Comparison of ENCODE assay signal across 26 cellular contexts in the genomic region with DNA sequence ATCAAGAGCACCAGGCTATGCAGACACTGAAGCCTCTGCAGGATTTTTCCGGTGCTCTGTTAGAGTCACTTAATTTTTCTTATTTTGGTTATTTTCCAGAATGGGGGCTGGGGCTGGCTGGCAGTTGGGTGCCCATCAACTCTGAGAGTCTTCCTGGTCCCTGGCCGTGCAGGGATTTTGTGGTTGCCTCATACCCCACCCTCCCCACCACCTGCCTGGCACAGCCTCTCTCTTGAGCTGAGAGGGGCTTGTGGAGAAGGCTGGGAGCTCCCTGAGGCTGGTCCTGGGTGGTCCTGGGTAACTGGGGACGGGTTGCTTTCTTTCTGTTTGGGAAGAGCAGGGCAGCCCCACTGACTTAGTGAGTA. TPM values are rescaled to one million over a fixed set of nuclear protein-coding genes. Genes with fewer than 3 reads are reported as not detected.
"Had no signal": no experiment of that assay in that cellular context is flagged by ENCODE, and none has a peak within 500 bp of the region (broad histone marks: within the 10 kb centered on the region; RNA-seq: fewer than 3 reads in every experiment).

No MANE protein-coding gene starts in this region.

- H3K27me3 Mint-ChIP-seq: activated naive CD8-positive, alpha-beta T cell had no signal

- H3K4me1 Mint-ChIP-seq: central memory CD8-positive, alpha-beta T cell had no signal

- H3K27ac ChIP-seq: adrenal gland, ascending aorta, colonic mucosa, esophagus squamous epithelium, gastrocnemius medialis, heart left ventricle, stomach, suprapubic skin, tibial nerve, uterus had no signal

- DNase-seq: activated CD4-positive, alpha-beta memory T cell treated with anti-CD3 and anti-CD28 coated beads for 36 hours; activated CD4-positive, alpha-beta T cell treated with anti-CD3 and anti-CD28 coated beads for 4 hours; adrenal gland; colonic mucosa; esophagus squamous epithelium; naive thymus-derived CD4-positive, alpha-beta T cell; stimulated activated CD4-positive, alpha-beta T cell treated with anti-CD3 and anti-CD28 coated beads, Interleukin-15, amount 100 ng/mL, for 24 hours; stomach had no signal

- H3K36me3 ChIP-seq: adrenal gland, ascending aorta, colonic mucosa, esophagus squamous epithelium, gastrocnemius medialis, heart left ventricle, stomach, suprapubic skin, tibial nerve, uterus had no signal

- H3K27me3 ChIP-seq: adrenal gland, ascending aorta, colonic mucosa, uterus had no signal

- H3K9me3 ChIP-seq: adrenal gland, ascending aorta, colonic mucosa, esophagus squamous epithelium, gastrocnemius medialis, heart left ventricle, stomach, suprapubic skin, tibial nerve, uterus had no signal

- H3K4me3 ChIP-seq: adrenal gland, ascending aorta, colonic mucosa, esophagus squamous epithelium, gastrocnemius medialis, heart left ventricle, lung, smooth muscle cell, stomach, suprapubic skin, tibial nerve, uterus had no signal

- H3K36me3 Mint-ChIP-seq: activated CD4-positive, alpha-beta memory T cell treated with anti-CD3 and anti-CD28 coated beads for 36 hours; activated naive CD8-positive, alpha-beta T cell; naive thymus-derived CD4-positive, alpha-beta T cell; stimulated activated memory B cell treated with anti-CD40 and anti-IgM and Interleukin-4, amounts not matched to agents 10 μg/mL and 1 μg/mL and 100 μg/mL, for 72 hours; T-cell had no signal

- H3K9me3 Mint-ChIP-seq: activated CD4-positive, alpha-beta memory T cell treated with anti-CD3 and anti-CD28 coated beads for 36 hours; activated T-helper 1 cell treated with anti-CD3 and anti-CD28 coated beads, Interleukin-12 subunit alpha, Interleukin-12 subunit beta, Interleukin-2, Interleukin-4 antibody, amounts not matched to agents 30 ng/mL and 10 ng/mL and 1 ng/mL, durations not matched to agents 14 hours and 24 hours and 36 hours; central memory CD8-positive, alpha-beta T cell; naive thymus-derived CD4-positive, alpha-beta T cell; neural crest cell; stimulated activated memory B cell treated with anti-CD40 and anti-IgM and Interleukin-4, amounts not matched to agents 10 μg/mL and 1 μg/mL and 100 μg/mL, for 72 hours; T-cell; T-helper 2 cell treated with Interferon-gamma antibody and Interleukin-4, amounts not matched to agents 5 μg/mL and 100 μg/mL, for 36 hours had no signal

- H3K4me3 Mint-ChIP-seq: activated CD4-positive, alpha-beta memory T cell treated with anti-CD3 and anti-CD28 coated beads for 36 hours; activated naive CD8-positive, alpha-beta T cell; activated T-helper 1 cell treated with anti-CD3 and anti-CD28 coated beads, Interleukin-12 subunit alpha, Interleukin-12 subunit beta, Interleukin-2, Interleukin-4 antibody, amounts not matched to agents 30 ng/mL and 10 ng/mL and 1 ng/mL, durations not matched to agents 14 hours and 24 hours and 36 hours; central memory CD8-positive, alpha-beta T cell; naive thymus-derived CD4-positive, alpha-beta T cell; neural crest cell; T-cell; T-helper 2 cell treated with Interferon-gamma antibody and Interleukin-4, amounts not matched to agents 5 μg/mL and 100 μg/mL, for 36 hours had no signal

- H3K4me1 ChIP-seq: adrenal gland, ascending aorta, colonic mucosa, esophagus squamous epithelium, gastrocnemius medialis, heart left ventricle, stomach, suprapubic skin, tibial nerve, uterus had no signal

- ATAC-seq: gastrocnemius medialis; heart left ventricle; left colon; naive thymus-derived CD4-positive, alpha-beta T cell; sciatic nerve; stimulated activated memory B cell treated with anti-CD40 and anti-IgM and Interleukin-4, amounts not matched to agents 10 μg/mL and 1 μg/mL and 100 μg/mL, for 72 hours; T-cell had no signal

- H3K27ac Mint-ChIP-seq: activated CD4-positive, alpha-beta memory T cell treated with anti-CD3 and anti-CD28 coated beads for 36 hours; activated naive CD8-positive, alpha-beta T cell; activated T-helper 1 cell treated with anti-CD3 and anti-CD28 coated beads, Interleukin-12 subunit alpha, Interleukin-12 subunit beta, Interleukin-2, Interleukin-4 antibody, amounts not matched to agents 30 ng/mL and 10 ng/mL and 1 ng/mL, durations not matched to agents 14 hours and 24 hours and 36 hours; naive thymus-derived CD4-positive, alpha-beta T cell; stimulated activated memory B cell treated with anti-CD40 and anti-IgM and Interleukin-4, amounts not matched to agents 10 μg/mL and 1 μg/mL and 100 μg/mL, for 72 hours; T-cell; T-helper 2 cell treated with Interferon-gamma antibody and Interleukin-4, amounts not matched to agents 5 μg/mL and 100 μg/mL, for 36 hours had no signal

RNA-seq across cellular contexts. Expression of a gene that starts 23.3 kb away (rescaled TPM):
- total RNA-seq: activated CD4-positive, alpha-beta memory T cell treated with anti-CD3 and anti-CD28 coated beads for 36 hours; activated T-helper 1 cell treated with anti-CD3 and anti-CD28 coated beads, Interleukin-12 subunit alpha, Interleukin-12 subunit beta, Interleukin-2, Interleukin-4 antibody, amounts not matched to agents 30 ng/mL and 10 ng/mL and 1 ng/mL, durations not matched to agents 14 hours and 24 hours and 36 hours; adrenal gland; ascending aorta; colonic mucosa; esophagus squamous epithelium; gastrocnemius medialis; heart left ventricle; left colon; lung; omental fat pad; sciatic nerve; smooth muscle cell; stomach; T-cell; tibial nerve; uterus had no signal
- polyA plus RNA-seq: adrenal gland; heart left ventricle; naive thymus-derived CD4-positive, alpha-beta T cell; smooth muscle cell had no signal
